In the genomic region with DNA sequence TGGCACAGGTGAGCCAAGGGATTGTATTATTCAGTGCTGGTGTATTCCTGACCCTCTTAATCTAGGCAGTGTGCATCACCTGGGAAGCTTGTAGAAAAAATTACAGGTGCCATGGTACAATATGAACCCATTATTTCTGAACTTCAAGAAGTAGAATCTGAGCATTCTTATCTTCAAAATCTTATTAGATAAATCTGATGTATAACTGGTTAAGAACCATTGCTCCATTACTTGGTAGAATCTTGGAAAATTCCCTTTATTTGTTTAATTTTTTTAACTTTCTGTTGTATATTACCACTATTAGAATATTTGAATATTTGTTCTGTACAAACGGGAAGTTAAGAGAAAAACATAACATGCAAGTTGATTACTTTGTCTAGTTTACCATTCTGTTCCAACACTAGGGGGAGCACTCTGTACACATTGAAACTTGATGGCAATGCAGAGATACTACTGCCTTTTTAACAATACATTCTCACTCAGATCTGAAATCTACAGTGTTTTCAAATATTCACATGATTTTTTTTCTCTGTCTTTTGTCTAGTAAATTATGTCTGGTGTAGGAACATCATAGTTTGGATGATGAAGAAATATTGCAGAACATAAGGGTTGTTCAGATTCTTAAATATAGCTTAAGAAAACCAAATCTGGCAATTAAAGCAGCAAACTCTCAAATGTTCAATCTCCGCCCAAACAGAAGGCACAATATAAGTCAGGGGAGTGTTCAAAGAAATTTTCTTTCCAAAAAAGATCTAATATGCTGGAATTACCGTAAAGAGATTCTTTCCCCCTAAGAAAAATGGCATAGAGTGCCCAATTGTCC, we compare ENCODE assay signal across 8 cellular contexts.
DNase-seq lines count a peak whose midpoint lies in the region; ATAC-seq and TF ChIP-seq lines count a peak whose summit lies in the region.

No MANE protein-coding gene starts in this region.

- H3K4me1 Mint-ChIP-seq in Calu3 (ENCODE audit: low read depth, unreplicated experiment) = peaks cover 12% of the 10 kb centered on the region

- no peak for TF ChIP-seq EP300 in upper lobe of left lung (IDR thresholded peaks at IDR 0.05)

- peaks cover 15 to 70% (median 26%) of the 10 kb centered on the region in 4 donors for H3K36me3 ChIP-seq in upper lobe of left lung

- BruUV-seq in Calu3 (replicated peaks; lab: Mats Ljungman, UMichigan) = no TSS peak

- DNase-seq in Calu3 = peak; percentile 46
- peak; percentile 61 for DNase-seq in NCI-H748 treated with DMSO at 0.1 percent for 48 hours (lab: John Stamatoyannopoulos, UW)
- peak; percentile 21 for DNase-seq in brain pericyte (ENCODE audit: low read depth, low spot score)
- DNase-seq in kidney glomerular epithelial cell (lab: John Stamatoyannopoulos, UW) = peak; percentile 55
- no peak for DNase-seq in upper lobe of left lung
- no peak for DNase-seq in GM19238 (ENCODE audit: insufficient read length, low spot score)

- H3K9me3 ChIP-seq in upper lobe of left lung = no peaks in the 10 kb centered on the region

- 65 to 68% methylated on average over 3 of the region's 3 CpGs for WGBS in upper lobe of left lung, 2 donors

- H3K27ac Mint-ChIP-seq in Calu3 (ENCODE audit: unreplicated experiment) = no peak overlapping the region

- no peak overlapping the region for H3K27ac ChIP-seq in upper lobe of left lung

- H3K36me3 Mint-ChIP-seq in Calu3 (ENCODE audit: insufficient read depth, unreplicated experiment) = peaks cover 5% of the 10 kb centered on the region

- H3K4me1 ChIP-seq in upper lobe of left lung = no peaks in the 10 kb centered on the region

- TF ChIP-seq POLR2A in upper lobe of left lung (IDR thresholded peaks at IDR 0.05) = no peak

- no peak overlapping the region for H3K4me3 Mint-ChIP-seq in Calu3 (ENCODE audit: low read depth, unreplicated experiment)

- TF ChIP-seq CTCF in Calu3 (IDR thresholded peaks at IDR 0.05; ENCODE audit: unreplicated experiment) (peak; percentile 42), upper lobe of left lung (IDR thresholded peaks at IDR 0.05) (peak in 5 of 6 experiments; percentile 46 to 64 (median 57))

- H3K27me3 ChIP-seq in upper lobe of left lung = no peaks in the 10 kb centered on the region

- intact Hi-C loops in Calu3 (cut with micrococcal nuclease; ENCODE audit: unreplicated experiment) = loop anchor here (1.0 kb wide), 1 partner anchor 649 kb away; no protein-coding TSS in a partner anchor

- H3K9me3 Mint-ChIP-seq in Calu3 (ENCODE audit: low read depth, unreplicated experiment) = no peaks in the 10 kb centered on the region

- ATAC-seq in HG03354 (IDR thresholded peaks at IDR 0.05; ENCODE audit: poor library complexity, severe bottlenecking, unreplicated experiment) (peak; percentile 45), upper lobe of left lung (ENCODE audit: low FRiP score in 2 of 2) (peak in 1 of 2 donors; percentile 65), GM18511 (IDR thresholded peaks at IDR 0.05; ENCODE audit: unreplicated experiment) (no peak)

- CTCF ChIA-PET in Calu3 (lab: Charles Lee) = interaction anchor here (0.7 to 1.9 kb wide), 3 partner anchors 10 to 752 kb away, joined by 3 to 6 read pairs (median 3); no protein-coding TSS in a partner anchor

- no peaks in the 10 kb centered on the region for H3K27me3 Mint-ChIP-seq in Calu3 (ENCODE audit: unreplicated experiment)

- H3K4me3 ChIP-seq in upper lobe of left lung = no peak overlapping the region

Comparison
In these comparisons a context has a peak if more than half of its experiments do, and no peak if none do; other contexts are left out.
1. DNase-seq: peak in Calu3 (single experiment), NCI-H748 treated with DMSO at 0.1 percent for 48 hours (single experiment), brain pericyte (single experiment) and kidney glomerular epithelial cell (single experiment); none in upper lobe of left lung (0 of 2) and GM19238 (single experiment).